11 cellular contexts compared by ENCODE assay signal in genomic region chr14:76395161-76395560, GRCh38. TPM values are rescaled to one million over a fixed set of nuclear protein-coding genes. Genes with fewer than 3 reads are reported as not detected.
"Had no signal": no experiment of that assay in that cellular context is flagged by ENCODE, and none has a peak within 500 bp of the region (broad histone marks: within the 10 kb centered on the region; RNA-seq: fewer than 3 reads in every experiment).

No MANE protein-coding gene starts in this region.

- H3K4me3 Mint-ChIP-seq: GM23338, H9, HFFc6 had no signal

- FAIRE-seq: H1, H54 had no signal

- H3K27ac ChIP-seq: GM23248 had no signal

- ATAC-seq: GM23338, HCT116 had no signal

- H3K4me3 ChIP-seq: GM23248, GM23338, HAP-1 had no signal

- H3K4me2 ChIP-seq: GM23338 had no signal

- DNase-seq: GM23248, GOT3, H7, H9, HCEC 1CT, HFFc6 had no signal

- H3K27ac Mint-ChIP-seq: GM23338, H9, HFFc6 had no signal

- H3K9me3 Mint-ChIP-seq: GM23338, H9, HFFc6 had no signal

- H3K4me1 ChIP-seq: HAP-1 had no signal

- H3K9ac ChIP-seq: GM23248 had no signal

- H3K36me3 ChIP-seq: HAP-1 had no signal

RNA-seq across cellular contexts. Expression of gene ESRRB, which starts 19.2 kb away (rescaled TPM):
- total RNA-seq: GM23248, HFFc6 had no signal
- polyA plus RNA-seq: GM23248 had no signal
